In genomic region chr2:111617299-111617803, GRCh38 we compare ENCODE assay signal across 14 cellular contexts.
DNase-seq lines count a peak whose midpoint lies in the region; ATAC-seq and TF ChIP-seq lines count a peak whose summit lies in the region.
"Had no signal": no experiment of that assay in that cellular context is flagged by ENCODE, and none has a peak within 500 bp of the region (broad histone marks: within the 10 kb centered on the region; RNA-seq: fewer than 3 reads in every experiment).

No MANE protein-coding gene starts in this region.

- intact Hi-C loops in activated T-helper 2 cell treated with anti-CD3 and anti-CD28 coated beads, Interferon-gamma antibody, Interleukin-2, Interleukin-4, amounts not matched to agents 10 μg/mL and 5 μg/mL and 100 μg/mL, durations not matched to agents 14 hours and 24 hours and 36 hours (cut with micrococcal nuclease) = no loop called here
- intact Hi-C loops in natural killer cell (cut with micrococcal nuclease) = no loop called here

- ATAC-seq in HG03460 (IDR thresholded peaks at IDR 0.05; ENCODE audit: unreplicated experiment) = no peak
- no peak for ATAC-seq in natural killer cell
- ATAC-seq: gastrocnemius medialis had no signal

- H3K36me3 ChIP-seq in liver (ENCODE audit: control insufficient read depth in 4 of 4, insufficient read depth in 3 of 4, low read depth in 1 of 4, low read length in 3 of 4) = no peaks in the 10 kb centered on the region
- H3K36me3 ChIP-seq: gastrocnemius medialis, ovary had no signal

- H3K27me3 ChIP-seq in liver (ENCODE audit: control insufficient read depth in 4 of 4, insufficient read depth in 4 of 4, low read length in 3 of 4) = no peaks in the 10 kb centered on the region
- H3K27me3 ChIP-seq: gastrocnemius medialis, ovary had no signal

- H3K4me3 ChIP-seq in liver (ENCODE audit: low read depth in 1 of 3, low read length in 3 of 3) = no peak overlapping the region
- H3K4me3 ChIP-seq: gastrocnemius medialis, ovary had no signal

- H3K4me3 Mint-ChIP-seq in chondrocyte (ENCODE audit: unreplicated experiment) (no peak overlapping the region), natural killer cell (no peak overlapping the region)
- H3K4me3 Mint-ChIP-seq in activated T-helper 2 cell treated with anti-CD3 and anti-CD28 coated beads, Interferon-gamma antibody, Interleukin-2, Interleukin-4, amounts not matched to agents 10 μg/mL and 5 μg/mL and 100 μg/mL, durations not matched to agents 14 hours and 24 hours and 36 hours (ENCODE audit: low read depth) = no peak overlapping the region
- H3K4me3 Mint-ChIP-seq: activated naive CD8-positive, alpha-beta T cell treated with anti-CD3 and anti-CD28 coated beads, Interleukin-2, amount 10 ng/mL, durations not matched to agents 7 days and 5 days had no signal

- WGBS in liver = 36% methylated on average over 3 of the region's 3 CpGs

- TF ChIP-seq RAD21 in Ishikawa (IDR thresholded peaks at IDR 0.05; ENCODE audit: low read depth) = peak; percentile 5; the same call in 1 of the 2 replicates
- TF ChIP-seq RAD21 in liver (IDR thresholded peaks at IDR 0.05) = peak in 1 of 2 donors; percentile 16

- H3K27ac ChIP-seq in liver (ENCODE audit: low read depth in 1 of 2, low read length in 2 of 2) = peak overlapping the region in 1 of 2 donors; percentile 53
- H3K27ac ChIP-seq: gastrocnemius medialis, ovary had no signal

- in situ Hi-C loops in ACHN (cut with HindIII; ENCODE audit: low pct_ligation_motif_present, low pct_unique_long_range_greater_than_20kb, low sequenced_read_pairs) = no loop called here

- H3K27ac Mint-ChIP-seq in chondrocyte (ENCODE audit: unreplicated experiment) (peak overlapping the region; percentile 91), natural killer cell (no peak overlapping the region)
- no peak overlapping the region for H3K27ac Mint-ChIP-seq in activated T-helper 2 cell treated with anti-CD3 and anti-CD28 coated beads, Interferon-gamma antibody, Interleukin-2, Interleukin-4, amounts not matched to agents 10 μg/mL and 5 μg/mL and 100 μg/mL, durations not matched to agents 14 hours and 24 hours and 36 hours
- H3K27ac Mint-ChIP-seq: activated naive CD8-positive, alpha-beta T cell treated with anti-CD3 and anti-CD28 coated beads, Interleukin-2, amount 10 ng/mL, durations not matched to agents 7 days and 5 days had no signal

- peaks cover 6 to 21% (median 14%) of the 10 kb centered on the region in 4 donors for H3K4me1 ChIP-seq in liver (ENCODE audit: control insufficient read depth in 4 of 4, insufficient read depth in 4 of 4, low read length in 3 of 4)

- no peak; the same call in 1 of the 2 replicates for TF ChIP-seq EP300 in Ishikawa (IDR thresholded peaks at IDR 0.05; ENCODE audit: borderline replicate concordance)

- H3K36me3 Mint-ChIP-seq in chondrocyte (ENCODE audit: low read depth) (no peaks in the 10 kb centered on the region), natural killer cell (no peaks in the 10 kb centered on the region)
- no peaks in the 10 kb centered on the region for H3K36me3 Mint-ChIP-seq in activated T-helper 2 cell treated with anti-CD3 and anti-CD28 coated beads, Interferon-gamma antibody, Interleukin-2, Interleukin-4, amounts not matched to agents 10 μg/mL and 5 μg/mL and 100 μg/mL, durations not matched to agents 14 hours and 24 hours and 36 hours (ENCODE audit: low read depth)
- H3K36me3 Mint-ChIP-seq: activated naive CD8-positive, alpha-beta T cell treated with anti-CD3 and anti-CD28 coated beads, Interleukin-2, amount 10 ng/mL, durations not matched to agents 7 days and 5 days had no signal

- no peaks in the 10 kb centered on the region for H3K27me3 Mint-ChIP-seq in chondrocyte (ENCODE audit: low read depth)
- H3K27me3 Mint-ChIP-seq in activated T-helper 2 cell treated with anti-CD3 and anti-CD28 coated beads, Interferon-gamma antibody, Interleukin-2, Interleukin-4, amounts not matched to agents 10 μg/mL and 5 μg/mL and 100 μg/mL, durations not matched to agents 14 hours and 24 hours and 36 hours (ENCODE audit: low read depth) = peaks cover 38% of the 10 kb centered on the region
- peaks cover 2 to 9% of the 10 kb centered on the region in 2 donors for H3K27me3 Mint-ChIP-seq in natural killer cell (ENCODE audit: low read depth in 2 of 2)

- H3K9me3 Mint-ChIP-seq in chondrocyte (ENCODE audit: low read depth) (no peaks in the 10 kb centered on the region), natural killer cell (no peaks in the 10 kb centered on the region)
- no peaks in the 10 kb centered on the region for H3K9me3 Mint-ChIP-seq in activated T-helper 2 cell treated with anti-CD3 and anti-CD28 coated beads, Interferon-gamma antibody, Interleukin-2, Interleukin-4, amounts not matched to agents 10 μg/mL and 5 μg/mL and 100 μg/mL, durations not matched to agents 14 hours and 24 hours and 36 hours
- H3K9me3 Mint-ChIP-seq: activated naive CD8-positive, alpha-beta T cell treated with anti-CD3 and anti-CD28 coated beads, Interleukin-2, amount 10 ng/mL, durations not matched to agents 7 days and 5 days had no signal

- H3K4me1 Mint-ChIP-seq in chondrocyte (ENCODE audit: low read depth) (peaks cover 43% of the 10 kb centered on the region), natural killer cell (peaks cover 10 to 22% of the 10 kb centered on the region in 2 donors)
- peaks cover 2% of the 10 kb centered on the region for H3K4me1 Mint-ChIP-seq in activated T-helper 2 cell treated with anti-CD3 and anti-CD28 coated beads, Interferon-gamma antibody, Interleukin-2, Interleukin-4, amounts not matched to agents 10 μg/mL and 5 μg/mL and 100 μg/mL, durations not matched to agents 14 hours and 24 hours and 36 hours (ENCODE audit: low read depth)

- no peaks in the 10 kb centered on the region for H3K9me3 ChIP-seq in liver (ENCODE audit: control insufficient read depth in 4 of 4, low read length in 3 of 4)
- H3K9me3 ChIP-seq: gastrocnemius medialis, ovary had no signal

- no peak overlapping the region for H3K9ac ChIP-seq in liver (ENCODE audit: low read depth in 1 of 2, low read length in 2 of 2)

- no peak for TF ChIP-seq CTCF in chondrocyte (IDR thresholded peaks at IDR 0.05)
- TF ChIP-seq CTCF in liver (IDR thresholded peaks at IDR 0.05; ENCODE audit: low read depth, low read length, missing input control) = no peak
- TF ChIP-seq CTCF in natural killer cell (IDR thresholded peaks at IDR 0.05) = no peak

- DNase-seq in ACHN (peak; percentile 47), chondrocyte (ENCODE audit: low spot score) (no peak), COLO829 (ENCODE audit: low spot score) (no peak), natural killer cell (no peak)
- no peak for DNase-seq in activated T-helper 2 cell treated with anti-CD3 and anti-CD28 coated beads, Interferon-gamma antibody, Interleukin-2, Interleukin-4, amounts not matched to agents 10 μg/mL and 5 μg/mL and 100 μg/mL, durations not matched to agents 14 hours and 24 hours and 36 hours (ENCODE audit: low spot score)
- DNase-seq: activated CD8-positive, alpha-beta memory T cell treated with anti-CD3 and anti-CD28 coated beads, Interleukin-2, amount 50 U/mL, for 48 hours; activated naive CD8-positive, alpha-beta T cell treated with anti-CD3 and anti-CD28 coated beads, Interleukin-2, amount 10 ng/mL, durations not matched to agents 7 days and 5 days; DMS 273 treated with DMSO at 0.1 percent for 48 hours; gastrocnemius medialis; NCI-H1092; ovary had no signal

TF ChIP-seq in Ishikawa, 13 proteins besides CTCF, POLR2A, EP300 and RAD21:
- TF ChIP-seq ZBTB7A (IDR thresholded peaks at IDR 0.05; ENCODE audit: low read depth) (no peak), TEAD4 (IDR thresholded peaks at IDR 0.05) (peak; percentile 12; the same call in 1 of the 2 replicates)

TF ChIP-seq in liver, 16 proteins besides CTCF, POLR2A, EP300 and RAD21:
- TF ChIP-seq FOXA2 (IDR thresholded peaks at IDR 0.05) (no peak), HNF4G (IDR thresholded peaks at IDR 0.05) (no peak), RXRA (IDR thresholded peaks at IDR 0.05) (peak in 1 of 2 donors; percentile 44), HNF4A (conservative IDR thresholded peaks at IDR 0.05) (peak; percentile 6 to 53)
